ENCODE assay signal across 14 cellular contexts in genomic region chr2:216657963-216658362, GRCh38. TPM values are rescaled to one million over a fixed set of nuclear protein-coding genes. Genes with fewer than 3 reads are reported as not detected.
"Had no signal": no experiment of that assay in that cellular context is flagged by ENCODE, and none has a peak within 500 bp of the region (broad histone marks: within the 10 kb centered on the region; RNA-seq: fewer than 3 reads in every experiment).

No MANE protein-coding gene starts in this region.

- H3K27ac ChIP-seq: left lung, VCaP had no signal

- H3K9me3 ChIP-seq: breast epithelium, left lung, pancreas, tibial artery had no signal

- H3K4me3 ChIP-seq: breast epithelium, left lung, pancreas, tibial artery had no signal

- H3K4me1 ChIP-seq: breast epithelium, left lung had no signal

- DNase-seq: activated CD4-positive, alpha-beta T cell treated with anti-CD3 and anti-CD28 coated beads, Interleukin-2, amount 50 U/mL, for 1 hour; activated naive CD8-positive, alpha-beta T cell treated with anti-CD3 and anti-CD28 coated beads for 36 hours; hippocampal formation; left lung; naive thymus-derived CD8-positive, alpha-beta T cell; T-helper 1 cell; tibial artery had no signal

- H3K27ac Mint-ChIP-seq: activated naive CD8-positive, alpha-beta T cell treated with anti-CD3 and anti-CD28 coated beads for 36 hours; activated T-helper 1 cell treated with anti-CD3 and anti-CD28 coated beads, Interleukin-12 subunit alpha, Interleukin-12 subunit beta, Interleukin-2, Interleukin-4 antibody, amounts not matched to agents 30 ng/mL and 10 ng/mL and 1 ng/mL, durations not matched to agents 14 hours and 24 hours and 36 hours; naive thymus-derived CD8-positive, alpha-beta T cell; stimulated activated effector memory CD8-positive, alpha-beta T cell treated with anti-CD3 and anti-CD28 coated beads, Interleukin-12 subunit alpha, Interleukin-12 subunit beta, amount 100 ng/mL, for 72 hours had no signal

- H3K36me3 ChIP-seq: breast epithelium, left lung, pancreas had no signal

- H3K27me3 Mint-ChIP-seq: activated naive CD8-positive, alpha-beta T cell treated with anti-CD3 and anti-CD28 coated beads for 36 hours had no signal

- H3K9me3 Mint-ChIP-seq: activated naive CD8-positive, alpha-beta T cell treated with anti-CD3 and anti-CD28 coated beads for 36 hours; activated T-helper 1 cell treated with anti-CD3 and anti-CD28 coated beads, Interleukin-12 subunit alpha, Interleukin-12 subunit beta, Interleukin-2, Interleukin-4 antibody, amounts not matched to agents 30 ng/mL and 10 ng/mL and 1 ng/mL, durations not matched to agents 14 hours and 24 hours and 36 hours; naive thymus-derived CD8-positive, alpha-beta T cell; stimulated activated effector memory CD8-positive, alpha-beta T cell treated with anti-CD3 and anti-CD28 coated beads, Interleukin-12 subunit alpha, Interleukin-12 subunit beta, amount 100 ng/mL, for 72 hours had no signal

- H3K36me3 Mint-ChIP-seq: naive thymus-derived CD8-positive, alpha-beta T cell; stimulated activated effector memory CD8-positive, alpha-beta T cell treated with anti-CD3 and anti-CD28 coated beads, Interleukin-12 subunit alpha, Interleukin-12 subunit beta, amount 100 ng/mL, for 72 hours had no signal

- FAIRE-seq: keratinocyte, pancreas had no signal

- H3K4me3 Mint-ChIP-seq: activated naive CD8-positive, alpha-beta T cell treated with anti-CD3 and anti-CD28 coated beads for 36 hours; activated T-helper 1 cell treated with anti-CD3 and anti-CD28 coated beads, Interleukin-12 subunit alpha, Interleukin-12 subunit beta, Interleukin-2, Interleukin-4 antibody, amounts not matched to agents 30 ng/mL and 10 ng/mL and 1 ng/mL, durations not matched to agents 14 hours and 24 hours and 36 hours; naive thymus-derived CD8-positive, alpha-beta T cell; stimulated activated effector memory CD8-positive, alpha-beta T cell treated with anti-CD3 and anti-CD28 coated beads, Interleukin-12 subunit alpha, Interleukin-12 subunit beta, amount 100 ng/mL, for 72 hours had no signal

- ATAC-seq: left lung; naive thymus-derived CD8-positive, alpha-beta T cell; pancreas; stimulated activated effector memory CD8-positive, alpha-beta T cell treated with anti-CD3 and anti-CD28 coated beads, Interleukin-12 subunit alpha, Interleukin-12 subunit beta, amount 100 ng/mL, for 72 hours had no signal

- H3K27me3 ChIP-seq: breast epithelium, left lung, pancreas, tibial artery had no signal

- H3K4me1 Mint-ChIP-seq: activated naive CD8-positive, alpha-beta T cell treated with anti-CD3 and anti-CD28 coated beads for 36 hours; stimulated activated effector memory CD8-positive, alpha-beta T cell treated with anti-CD3 and anti-CD28 coated beads, Interleukin-12 subunit alpha, Interleukin-12 subunit beta, amount 100 ng/mL, for 72 hours had no signal

RNA-seq across cellular contexts. Expression of gene IGFBP2, which starts 24.7 kb away (rescaled TPM):
- total RNA-seq: naive thymus-derived CD8-positive, alpha-beta T cell had no signal

RNA-seq across cellular contexts. Expression of gene IGFBP5, which starts 37.4 kb away (rescaled TPM):
- total RNA-seq: activated CD8-positive, alpha-beta memory T cell treated with anti-CD3 and anti-CD28 coated beads for 36 hours; activated naive CD8-positive, alpha-beta T cell treated with anti-CD3 and anti-CD28 coated beads for 36 hours; activated T-helper 1 cell treated with anti-CD3 and anti-CD28 coated beads, Interleukin-12 subunit alpha, Interleukin-12 subunit beta, Interleukin-2, Interleukin-4 antibody, amounts not matched to agents 30 ng/mL and 10 ng/mL and 1 ng/mL, durations not matched to agents 14 hours and 24 hours and 36 hours; naive thymus-derived CD8-positive, alpha-beta T cell had no signal
- polyA plus RNA-seq: naive thymus-derived CD8-positive, alpha-beta T cell had no signal
